14 cellular contexts compared by ENCODE assay signal in genomic region chr15:76861815-76862397, GRCh38. TPM values are rescaled to one million over a fixed set of nuclear protein-coding genes. Genes with fewer than 3 reads are reported as not detected.
A peak's percentile ranks its signal among the peaks of the same experiment; 100 is the strongest.
DNase-seq lines count a peak whose midpoint lies in the region; ATAC-seq and TF ChIP-seq lines count a peak whose summit lies in the region.
"Had no signal": no experiment of that assay in that cellular context is flagged by ENCODE, and none has a peak within 500 bp of the region (broad histone marks: within the 10 kb centered on the region; RNA-seq: fewer than 3 reads in every experiment).

No MANE protein-coding gene starts in this region.

- peak overlapping the region; percentile 62 to 64 (median 63) for H3K27ac Mint-ChIP-seq in CD4-positive, CD25-positive, alpha-beta regulatory T cell
- peak overlapping the region; percentile 1 for H3K27ac Mint-ChIP-seq in memory B cell
- H3K27ac Mint-ChIP-seq: CD8-positive, alpha-beta T cell had no signal

- no peak for ATAC-seq in CD4-positive, CD25-positive, alpha-beta regulatory T cell (ENCODE audit: low read depth in 2 of 2)
- no peak for ATAC-seq in memory B cell (ENCODE audit: low read depth)
- ATAC-seq: CD8-positive, alpha-beta T cell; HepG2 had no signal

- POLR2A ChIA-PET in HEK293 (lab: Yijun Ruan, JAX), result no interaction called here

- H3K4me1 ChIP-seq in CD4-positive, CD25-positive, alpha-beta regulatory T cell (ENCODE audit: control insufficient read depth, insufficient read depth, low read length, poor library complexity, severe bottlenecking), result no peaks in the 10 kb centered on the region
- H3K4me1 ChIP-seq in HEK293 (ENCODE audit: control insufficient read depth, insufficient read depth, low read length), result peaks cover 36% of the 10 kb centered on the region; the same call in 1 of the 2 replicates
- H3K4me1 ChIP-seq: BE2C had no signal

- CTCF ChIA-PET in HEK293 (lab: Yijun Ruan, JAX), result no interaction called here

- no peaks in the 10 kb centered on the region for H3K9me3 ChIP-seq in CD4-positive, CD25-positive, alpha-beta regulatory T cell (ENCODE audit: control insufficient read depth in 2 of 2, low read length in 2 of 2)
- no peaks in the 10 kb centered on the region for H3K9me3 ChIP-seq in HEK293 (ENCODE audit: control insufficient read depth, insufficient read depth, low read depth, low read length)
- H3K9me3 ChIP-seq: BE2C had no signal

- no peak for DNase-seq in CD4-positive, CD25-positive, alpha-beta regulatory T cell
- peak; percentile 77 for DNase-seq in NCI-H82 treated with DMSO at 0.1 percent for 48 hours (lab: John Stamatoyannopoulos, UW; ENCODE audit: unreplicated experiment)
- no peak for DNase-seq in memory B cell (ENCODE audit: low spot score in 2 of 2)
- no peak for DNase-seq in posterior cingulate gyrus
- DNase-seq in NCI-H526 treated with DMSO at 0.1 percent for 48 hours (lab: John Stamatoyannopoulos, UW), result no peak
- no peak for DNase-seq in HuH-7 (ENCODE audit: low spot score)
- DNase-seq: BE2C; CD8-positive, alpha-beta T cell; COR-L47; DMS53; GM23248 had no signal

- peaks cover 7% of the 10 kb centered on the region for H3K36me3 Mint-ChIP-seq in CD4-positive, CD25-positive, alpha-beta regulatory T cell
- peaks cover 5% of the 10 kb centered on the region for H3K36me3 Mint-ChIP-seq in memory B cell

- intact Hi-C loops in posterior cingulate gyrus (cut with DNase I), result no loop called here

- H3K27ac ChIP-seq in CD4-positive, CD25-positive, alpha-beta regulatory T cell (ENCODE audit: insufficient read depth, low read length, poor library complexity, severe bottlenecking), result no peak overlapping the region
- no peak overlapping the region for H3K27ac ChIP-seq in HEK293 (ENCODE audit: extremely low read depth, low read depth, low read length)
- H3K27ac ChIP-seq: C4-2B, GM23248 had no signal

- H3K27me3 ChIP-seq in CD4-positive, CD25-positive, alpha-beta regulatory T cell (ENCODE audit: control insufficient read depth, insufficient read depth, low read length), result no peaks in the 10 kb centered on the region
- H3K27me3 ChIP-seq: BE2C had no signal

- no peak overlapping the region for H3K4me3 ChIP-seq in CD4-positive, CD25-positive, alpha-beta regulatory T cell (ENCODE audit: low read depth, low read length)
- H3K4me3 ChIP-seq in HEK293 (ENCODE audit: low read depth, low read length), result no peak overlapping the region
- H3K4me3 ChIP-seq: GM23248 had no signal

- no peaks in the 10 kb centered on the region for H3K36me3 ChIP-seq in CD4-positive, CD25-positive, alpha-beta regulatory T cell (ENCODE audit: control insufficient read depth, insufficient read depth, low read length)
- peaks cover 0 to 3% of the 10 kb centered on the region in 2 experiments; a peak in 1 of 3 replicates for H3K36me3 ChIP-seq in HEK293 (ENCODE audit: control insufficient read depth in 2 of 2, insufficient read depth in 1 of 2, low read length in 2 of 2)
- H3K36me3 ChIP-seq: BE2C had no signal

- H3K27me3 Mint-ChIP-seq in CD4-positive, CD25-positive, alpha-beta regulatory T cell, result no peaks in the 10 kb centered on the region
- no peaks in the 10 kb centered on the region for H3K27me3 Mint-ChIP-seq in memory B cell

- TF ChIP-seq CTCF in HEK293 (tag by site-specific recombination; IDR thresholded peaks at IDR 0.05), result no peak

- H3K4me3 Mint-ChIP-seq in CD4-positive, CD25-positive, alpha-beta regulatory T cell, result no peak overlapping the region
- no peak overlapping the region for H3K4me3 Mint-ChIP-seq in memory B cell
- H3K4me3 Mint-ChIP-seq: CD8-positive, alpha-beta T cell had no signal

- peaks cover 25 to 42% (median 30%) of the 10 kb centered on the region in 4 donors for H3K4me1 Mint-ChIP-seq in CD4-positive, CD25-positive, alpha-beta regulatory T cell
- H3K4me1 Mint-ChIP-seq in memory B cell, result peaks cover 11% of the 10 kb centered on the region

- peaks cover 0 to 2% (median 0%) of the 10 kb centered on the region in 7 donors for H3K9me3 Mint-ChIP-seq in CD4-positive, CD25-positive, alpha-beta regulatory T cell
- no peaks in the 10 kb centered on the region for H3K9me3 Mint-ChIP-seq in memory B cell
- H3K9me3 Mint-ChIP-seq: CD8-positive, alpha-beta T cell had no signal

TF ChIP-seq in HEK293, 187 proteins besides CTCF, POLR2A, EP300 and RAD21 (continues in another document):
- TF ChIP-seq WT1 (tag by site-specific recombination; IDR thresholded peaks at IDR 0.05), result peak; percentile 85
- TF ChIP-seq HOXC10 (CRISPR knock-in tag; IDR thresholded peaks at IDR 0.05), result no peak
- no peak for TF ChIP-seq ZNF341 (tag by site-specific recombination; IDR thresholded peaks at IDR 0.05; ENCODE audit: low read depth)
- 0 out of 2 replicates have a peak, but pooled peaks have one; percentile 11 for TF ChIP-seq PATZ1 (tag by site-specific recombination; IDR thresholded peaks at IDR 0.05)
- TF ChIP-seq SP7 (tag by site-specific recombination; IDR thresholded peaks at IDR 0.05), result peak; percentile 45; the same call in 1 of the 2 replicates
- peak; percentile 29; the same call in 1 of the 2 replicates for TF ChIP-seq ZEB2 (tag by site-specific recombination; IDR thresholded peaks at IDR 0.05)
- TF ChIP-seq ZXDB (tag by site-specific recombination; IDR thresholded peaks at IDR 0.05), result peak; percentile 51; the same call in 1 of the 2 replicates
- TF ChIP-seq ZNF398 (tag by site-specific recombination; IDR thresholded peaks at IDR 0.05), result peak; percentile 61; the same call in 1 of the 2 replicates
- TF ChIP-seq ZNF473 (tag by site-specific recombination; IDR thresholded peaks at IDR 0.05), result no peak
- no peak for TF ChIP-seq ZNF157 (tag by site-specific recombination; IDR thresholded peaks at IDR 0.05)
- TF ChIP-seq PRDM10 (tag by site-specific recombination; IDR thresholded peaks at IDR 0.05), result peak; percentile 95
- peak; percentile 47; the same call in 1 of the 2 replicates for TF ChIP-seq ZNF580 (tag by site-specific recombination; IDR thresholded peaks at IDR 0.05)
- TF ChIP-seq ZBTB20 (tag by site-specific recombination; IDR thresholded peaks at IDR 0.05), result no peak

RNA-seq across cellular contexts. Expression of gene SCAPER, which starts 43.2 kb away (rescaled TPM):
- 38.1 TPM for total RNA-seq in CD4-positive, CD25-positive, alpha-beta regulatory T cell
- 10 to 100 TPM; 13.2 to 16.9 (median 14.5) TPM for polyA plus RNA-seq in CD4-positive, CD25-positive, alpha-beta regulatory T cell
